In genomic region chr3:167575000-167575399, GRCh38 we compare ENCODE assay signal across 1 cellular context.
TF ChIP-seq lines count a peak whose summit lies in the region.

No MANE protein-coding gene starts in this region.

TF ChIP-seq in GM23338, 12 proteins besides CTCF, POLR2A, EP300 and RAD21 (continued from another document):
- TF ChIP-seq ZNF462 (CRISPR knock-in tag; IDR thresholded peaks at IDR 0.05) (no peak), NANOG (IDR thresholded peaks at IDR 0.05; ENCODE audit: borderline replicate concordance) (no peak), STAT1 (IDR thresholded peaks at IDR 0.05; ENCODE audit: unreplicated experiment) (no peak)
- TF ChIP-seq, protein P1, sequence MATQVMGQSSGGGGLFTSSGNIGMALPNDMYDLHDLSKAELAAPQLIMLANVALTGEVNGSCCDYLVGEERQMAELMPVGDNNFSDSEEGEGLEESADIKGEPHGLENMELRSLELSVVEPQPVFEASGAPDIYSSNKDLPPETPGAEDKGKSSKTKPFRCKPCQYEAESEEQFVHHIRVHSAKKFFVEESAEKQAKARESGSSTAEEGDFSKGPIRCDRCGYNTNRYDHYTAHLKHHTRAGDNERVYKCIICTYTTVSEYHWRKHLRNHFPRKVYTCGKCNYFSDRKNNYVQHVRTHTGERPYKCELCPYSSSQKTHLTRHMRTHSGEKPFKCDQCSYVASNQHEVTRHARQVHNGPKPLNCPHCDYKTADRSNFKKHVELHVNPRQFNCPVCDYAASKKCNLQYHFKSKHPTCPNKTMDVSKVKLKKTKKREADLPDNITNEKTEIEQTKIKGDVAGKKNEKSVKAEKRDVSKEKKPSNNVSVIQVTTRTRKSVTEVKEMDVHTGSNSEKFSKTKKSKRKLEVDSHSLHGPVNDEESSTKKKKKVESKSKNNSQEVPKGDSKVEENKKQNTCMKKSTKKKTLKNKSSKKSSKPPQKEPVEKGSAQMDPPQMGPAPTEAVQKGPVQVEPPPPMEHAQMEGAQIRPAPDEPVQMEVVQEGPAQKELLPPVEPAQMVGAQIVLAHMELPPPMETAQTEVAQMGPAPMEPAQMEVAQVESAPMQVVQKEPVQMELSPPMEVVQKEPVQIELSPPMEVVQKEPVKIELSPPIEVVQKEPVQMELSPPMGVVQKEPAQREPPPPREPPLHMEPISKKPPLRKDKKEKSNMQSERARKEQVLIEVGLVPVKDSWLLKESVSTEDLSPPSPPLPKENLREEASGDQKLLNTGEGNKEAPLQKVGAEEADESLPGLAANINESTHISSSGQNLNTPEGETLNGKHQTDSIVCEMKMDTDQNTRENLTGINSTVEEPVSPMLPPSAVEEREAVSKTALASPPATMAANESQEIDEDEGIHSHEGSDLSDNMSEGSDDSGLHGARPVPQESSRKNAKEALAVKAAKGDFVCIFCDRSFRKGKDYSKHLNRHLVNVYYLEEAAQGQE (IDR thresholded peaks at IDR 0.05; ENCODE audit: unreplicated experiment), result no peak
